Comparison of ENCODE assay signal across 8 cellular contexts in the genomic region with DNA sequence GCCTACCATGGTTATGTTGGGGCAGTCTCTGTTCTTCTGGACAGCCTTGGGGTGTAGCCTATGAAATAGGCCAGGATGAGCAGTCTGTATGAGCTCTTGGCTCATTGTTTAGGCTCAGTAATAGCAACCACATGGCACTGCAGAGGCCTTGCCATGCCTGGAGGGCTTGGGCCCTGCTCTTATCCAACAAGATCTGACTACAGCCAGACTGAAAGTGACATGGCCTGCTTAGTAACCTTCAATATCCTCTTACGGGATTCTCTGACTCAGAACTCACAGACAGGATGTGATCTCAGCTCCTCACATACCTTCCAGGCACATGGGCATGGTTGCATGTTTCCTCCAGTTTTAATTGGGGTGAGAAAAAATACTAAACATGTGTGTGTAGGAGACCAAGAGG.
DNase-seq lines count a peak whose midpoint lies in the region; ATAC-seq, FAIRE-seq and TF ChIP-seq lines count a peak whose summit lies in the region.

No MANE protein-coding gene starts in this region.

- no peak overlapping the region for H3K27ac ChIP-seq in body of pancreas

- DNase-seq in GM12892 (ENCODE audit: insufficient read length) (peak; percentile 13), RPMI7951 (ENCODE audit: low read depth) (peak; percentile 100), body of pancreas (no peak), skeletal muscle cell (ENCODE audit: low read depth) (peak; percentile 85), NCI-H82 (lab: John Stamatoyannopoulos, UW) (no peak), erythroblast (lab: John Stamatoyannopoulos, UW) (no peak), NCI-H1436 treated with DMSO at 0.1 percent for 48 hours (lab: John Stamatoyannopoulos, UW) (no peak)

- no peaks in the 10 kb centered on the region for H3K27me3 ChIP-seq in body of pancreas

- H3K9me3 ChIP-seq in body of pancreas = no peaks in the 10 kb centered on the region

- intact Hi-C loops in body of pancreas (cut with DNase I) = no loop called here

- H3K4me3 ChIP-seq in body of pancreas = no peak overlapping the region
- H3K4me3 ChIP-seq in skeletal muscle cell (ENCODE audit: low read depth, low read length) = no peak overlapping the region

- FAIRE-seq in GM12892 (lab: Jason Lieb, UNC) = peak; percentile 56

- 53 to 69% methylated on average over 1 of the region's 1 CpG for WGBS in body of pancreas, 2 donors

- ATAC-seq in HG02588 (IDR thresholded peaks at IDR 0.05; ENCODE audit: unreplicated experiment) = peak; percentile 68
- peak; percentile 21 for ATAC-seq in body of pancreas

- TF ChIP-seq POLR2A in GM12892 (IDR thresholded peaks at IDR 0.05; ENCODE audit: low read depth, low read length) (peak; percentile 68; the same call in 1 of the 2 replicates), body of pancreas (IDR thresholded peaks at IDR 0.05) (no peak), erythroblast (IDR thresholded peaks at IDR 0.05; ENCODE audit: low read length) (no peak)

- no peak for TF ChIP-seq CTCF in body of pancreas (IDR thresholded peaks at IDR 0.05)

- peaks cover 2% of the 10 kb centered on the region for H3K4me1 ChIP-seq in body of pancreas

- H3K36me3 ChIP-seq in body of pancreas (replicated peaks in 1 of 2; ENCODE audit: insufficient read depth in 1 of 2, low read depth in 2 of 2) = no peaks in the 10 kb centered on the region

Comparison
In these comparisons a context has a peak if more than half of its experiments do, and no peak if none do; other contexts are left out.
1. DNase-seq: peak in GM12892 (single experiment), RPMI7951 (single experiment) and skeletal muscle cell (single experiment); none in body of pancreas (0 of 4), NCI-H82 (single experiment), erythroblast (0 of 2) and NCI-H1436 treated with DMSO at 0.1 percent for 48 hours (single experiment).